20 cellular contexts compared by ENCODE assay signal in the genomic region with DNA sequence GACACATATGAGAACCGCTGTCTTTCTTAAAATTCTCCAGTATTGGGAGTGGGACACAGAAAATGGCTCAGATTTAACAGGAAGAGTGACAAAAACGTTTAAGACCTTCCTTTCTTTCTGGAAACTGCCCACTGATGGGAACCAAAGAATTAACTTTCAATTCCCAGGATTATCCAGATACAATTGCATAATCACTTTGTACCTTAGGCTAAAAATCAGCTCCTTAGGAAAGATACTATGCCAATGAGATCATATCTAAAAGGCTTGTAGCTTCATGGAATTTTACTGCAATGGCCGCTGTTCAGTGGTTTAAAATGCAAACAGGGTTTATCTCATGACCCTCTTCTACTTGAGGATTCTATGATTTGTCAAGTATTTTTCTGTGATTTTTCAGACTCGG.
"Had no signal": no experiment of that assay in that cellular context is flagged by ENCODE, and none has a peak within 500 bp of the region (broad histone marks: within the 10 kb centered on the region; RNA-seq: fewer than 3 reads in every experiment).

No MANE protein-coding gene starts in this region.

- H3K27me3 ChIP-seq: tibial artery had no signal

- H3K4me1 Mint-ChIP-seq: activated B cell treated with CpG ODN at 0.5 μM for 24 hours; activated CD4-positive, alpha-beta T cell treated with anti-CD3 and anti-CD28 coated beads, Interleukin-2, amount 10 ng/mL, durations not matched to agents 7 days and 5 days had no signal

- H3K36me3 ChIP-seq: prostate gland had no signal

- H3K9me3 ChIP-seq: prostate gland, tibial artery had no signal

- DNase-seq: activated B cell treated with CpG ODN at 0.5 μM for 24 hours; activated CD4-positive, alpha-beta T cell treated with anti-CD3 and anti-CD28 coated beads, Interleukin-2, amount 10 ng/mL, durations not matched to agents 7 days and 5 days; activated CD8-positive, alpha-beta T cell treated with anti-CD3 and anti-CD28 coated beads, Interleukin-2, amount 10 ng/mL, durations not matched to agents 7 days and 5 days; activated effector memory CD4-positive, alpha-beta T cell treated with anti-CD3 and anti-CD28 coated beads, Interleukin-2, amount 50 U/mL, for 16 hours; activated naive CD4-positive, alpha-beta T cell treated with anti-CD3 and anti-CD28 coated beads, Interleukin-2, amount 50 U/mL, for 16 hours; aorta; dermis blood vessel endothelial cell; effector memory CD8-positive, alpha-beta T cell; hippocampal formation; right cardiac atrium; stimulated activated CD4-positive, alpha-beta T cell treated with anti-CD3 and anti-CD28 coated beads, Interleukin-2, amount 100 ng/mL, for 24 hours; stimulated activated naive CD8-positive, alpha-beta T cell treated with anti-CD3 and anti-CD28 coated beads, Interleukin-15, Interleukin-2, amounts not matched to agents 100 U/mL and 50 U/mL, for 24 hours; substantia nigra; T-cell; T-helper 9 cell; tibial artery had no signal

- ATAC-seq: activated CD8-positive, alpha-beta T cell treated with anti-CD3 and anti-CD28 coated beads, Interleukin-2, amount 10 ng/mL, durations not matched to agents 7 days and 5 days; effector memory CD8-positive, alpha-beta T cell; right cardiac atrium; stimulated activated naive CD8-positive, alpha-beta T cell treated with anti-CD3 and anti-CD28 coated beads, Interleukin-15, Interleukin-2, amounts not matched to agents 100 U/mL and 50 U/mL, for 24 hours; T-cell had no signal

- H3K27ac Mint-ChIP-seq: activated B cell treated with CpG ODN at 0.5 μM for 24 hours; activated CD4-positive, alpha-beta T cell treated with anti-CD3 and anti-CD28 coated beads, Interleukin-2, amount 10 ng/mL, durations not matched to agents 7 days and 5 days; activated CD8-positive, alpha-beta T cell treated with anti-CD3 and anti-CD28 coated beads, Interleukin-2, amount 10 ng/mL, durations not matched to agents 7 days and 5 days; activated T-cell treated with anti-CD3 and anti-CD28 coated beads, Interleukin-2, amount 50 U/mL, for 24 hours had no signal

- H3K9me3 Mint-ChIP-seq: activated B cell treated with CpG ODN at 0.5 μM for 24 hours; activated CD4-positive, alpha-beta T cell treated with anti-CD3 and anti-CD28 coated beads, Interleukin-2, amount 10 ng/mL, durations not matched to agents 7 days and 5 days; activated T-cell treated with anti-CD3 and anti-CD28 coated beads, Interleukin-2, amount 50 U/mL, for 24 hours; effector memory CD8-positive, alpha-beta T cell; neural crest cell; T-cell had no signal

- H3K4me3 ChIP-seq: prostate gland, tibial artery had no signal

- H3K27ac ChIP-seq: prostate gland, tibial artery had no signal

- H3K27me3 Mint-ChIP-seq: activated B cell treated with CpG ODN at 0.5 μM for 24 hours; activated CD4-positive, alpha-beta T cell treated with anti-CD3 and anti-CD28 coated beads, Interleukin-2, amount 10 ng/mL, durations not matched to agents 7 days and 5 days; activated T-cell treated with anti-CD3 and anti-CD28 coated beads, Interleukin-2, amount 50 U/mL, for 24 hours; effector memory CD8-positive, alpha-beta T cell; T-cell had no signal

- H3K4me3 Mint-ChIP-seq: activated B cell treated with CpG ODN at 0.5 μM for 24 hours; activated CD4-positive, alpha-beta T cell treated with anti-CD3 and anti-CD28 coated beads, Interleukin-2, amount 10 ng/mL, durations not matched to agents 7 days and 5 days; activated CD8-positive, alpha-beta T cell treated with anti-CD3 and anti-CD28 coated beads, Interleukin-2, amount 10 ng/mL, durations not matched to agents 7 days and 5 days; activated T-cell treated with anti-CD3 and anti-CD28 coated beads, Interleukin-2, amount 50 U/mL, for 24 hours; effector memory CD8-positive, alpha-beta T cell; neural crest cell; T-cell had no signal

- FAIRE-seq: islet of Langerhans had no signal
